ENCODE assay signal across 1 cellular context in genomic region chr5:106152569-106152968, GRCh38.
TF ChIP-seq lines count a peak whose summit lies in the region.

No MANE protein-coding gene starts in this region.

TF ChIP-seq in K562, 482 proteins besides CTCF, POLR2A, EP300 and RAD21 (continued from another document):
- no peak for TF ChIP-seq E2F8 (IDR thresholded peaks at IDR 0.05; ENCODE audit: low read depth, partially characterized antibody)
- no peak for TF ChIP-seq GTF2E2 (tag; IDR thresholded peaks at IDR 0.05)
- TF ChIP-seq PATZ1 (CRISPR knock-in tag; IDR thresholded peaks at IDR 0.05; ENCODE audit: borderline replicate concordance) = no peak
- TF ChIP-seq ZNF316 (IDR thresholded peaks at IDR 0.05) = peak; percentile 83
